Comparison of ENCODE assay signal across 8 cellular contexts in the genomic region with DNA sequence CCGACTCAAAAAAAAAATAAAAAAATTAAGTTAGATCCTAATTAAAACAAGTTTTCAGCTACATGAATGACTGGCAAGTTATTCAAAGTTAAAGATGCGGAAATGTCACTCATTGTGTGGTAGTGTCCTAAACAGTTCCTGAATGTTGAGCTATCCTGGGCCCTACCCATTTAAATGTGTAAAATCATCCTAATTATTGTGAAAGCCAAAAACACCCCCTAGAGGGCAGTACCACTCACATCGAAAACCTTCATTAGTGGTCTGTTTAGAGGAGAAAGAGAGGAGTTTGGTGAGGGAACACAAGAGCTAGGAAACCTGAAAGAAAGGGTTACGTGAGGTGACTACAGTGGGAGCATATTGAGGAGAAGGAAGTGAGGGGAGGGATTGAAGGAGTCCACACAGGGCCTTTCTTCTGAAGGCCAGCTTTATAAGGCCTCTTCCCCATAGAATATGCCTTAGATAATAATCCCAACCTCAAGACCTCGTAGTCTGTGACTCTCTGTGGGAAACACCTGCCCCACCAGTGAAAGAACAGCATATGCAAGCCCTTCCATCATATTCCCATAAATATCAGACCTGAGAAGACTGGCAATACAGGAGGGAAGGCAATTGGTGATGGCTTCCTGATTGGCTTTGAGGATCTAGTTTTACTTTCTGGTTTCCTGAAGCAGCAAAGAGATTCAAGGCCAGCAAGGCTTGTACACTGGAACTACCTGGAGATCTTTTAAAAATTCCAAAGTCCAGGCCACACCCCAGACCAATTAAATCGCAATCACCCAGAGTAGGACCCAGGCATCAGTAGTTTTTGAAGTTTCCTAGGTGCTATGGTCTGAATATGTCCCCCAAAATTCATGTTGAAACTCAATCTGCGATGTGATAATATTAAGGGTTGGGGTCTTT. TPM values are rescaled to one million over a fixed set of nuclear protein-coding genes. Genes with fewer than 3 reads are reported as not detected.
A peak's percentile ranks its signal among the peaks of the same experiment; 100 is the strongest.
DNase-seq lines count a peak whose midpoint lies in the region; ATAC-seq and TF ChIP-seq lines count a peak whose summit lies in the region.

No MANE protein-coding gene starts in this region.

- ATAC-seq in GM21367 (IDR thresholded peaks at IDR 0.05; ENCODE audit: unreplicated experiment) (peak; percentile 48), mucosa of descending colon (peak; percentile 49)

- no peak overlapping the region for H3K4me3 ChIP-seq in mucosa of descending colon

- no peaks in the 10 kb centered on the region for H3K9me3 ChIP-seq in mucosa of descending colon

- peak; percentile 14 for TF ChIP-seq CTCF in mucosa of descending colon (IDR thresholded peaks at IDR 0.05)

- intact Hi-C loops in mucosa of descending colon (cut with DNase I, micrococcal nuclease) = loop anchor here in 1 of 2 donors (5.0 kb wide), 2 partner anchors 46 to 191 kb away; partner anchors contain the start of gene PIP4P1

- no peaks in the 10 kb centered on the region for H3K36me3 ChIP-seq in mucosa of descending colon (ENCODE audit: low read depth)

- DNase-seq in DMS53 treated with DMSO at 0.1 percent for 48 hours (lab: John Stamatoyannopoulos, UW; ENCODE audit: unreplicated experiment) (peak; percentile 2), MV-4-11 (lab: John Stamatoyannopoulos, UW) (peak; percentile 88), SKM-1 (lab: John Stamatoyannopoulos, UW; ENCODE audit: unreplicated experiment) (peak; percentile 38), dedifferentiated amniotic fluid mesenchymal stem cell (ENCODE audit: extremely low spot score) (peak; percentile 39), mucosa of descending colon (peak in 1 of 3 donors; percentile 81), islet precursor cell (no peak)
- no peak for DNase-seq in activated CD4-positive, CD25-positive, alpha-beta regulatory T cell (lab: John Stamatoyannopoulos, UW)

- H3K4me1 ChIP-seq in mucosa of descending colon (ENCODE audit: low read depth) = peaks cover 62% of the 10 kb centered on the region

RNA-seq across cellular contexts. Expression of gene TEP1, which starts 2.7 kb away (rescaled TPM):
- 100 to 1,000 TPM in 1 of 3 donors, 10 to 100 TPM in 2; 68.7 to 121 (median 85.8) TPM for total RNA-seq in mucosa of descending colon

RNA-seq across cellular contexts. Expression of gene KLHL33, which starts 20.0 kb away (rescaled TPM):
- total RNA-seq in mucosa of descending colon = under 1 TPM; 0.12 to 0.85 (median 0.27) TPM

RNA-seq across cellular contexts. Expression of gene OSGEP, which starts 38.6 kb away (rescaled TPM):
- total RNA-seq in mucosa of descending colon = 10 to 100 TPM; 32.7 to 52.0 (median 35.9) TPM

RNA-seq across cellular contexts. Expression of gene APEX1, which starts 39.1 kb away (rescaled TPM):
- total RNA-seq in mucosa of descending colon = 100 to 1,000 TPM in 1 of 3 donors, 10 to 100 TPM in 2; 83.9 to 115 (median 93.8) TPM

RNA-seq across cellular contexts. Expression of gene PIP4P1, which starts 45.3 kb away (rescaled TPM):
- 10 to 100 TPM; 40.6 to 48.4 (median 45.5) TPM for total RNA-seq in mucosa of descending colon

Comparison
In these comparisons a context has a peak if more than half of its experiments do, and no peak if none do; other contexts are left out.
1. DNase-seq: peak in DMS53 treated with DMSO at 0.1 percent for 48 hours (single experiment), MV-4-11 (single experiment), SKM-1 (single experiment) and dedifferentiated amniotic fluid mesenchymal stem cell (single experiment); none in activated CD4-positive, CD25-positive, alpha-beta regulatory T cell (0 of 4) and islet precursor cell (single experiment).